In the genomic region with DNA sequence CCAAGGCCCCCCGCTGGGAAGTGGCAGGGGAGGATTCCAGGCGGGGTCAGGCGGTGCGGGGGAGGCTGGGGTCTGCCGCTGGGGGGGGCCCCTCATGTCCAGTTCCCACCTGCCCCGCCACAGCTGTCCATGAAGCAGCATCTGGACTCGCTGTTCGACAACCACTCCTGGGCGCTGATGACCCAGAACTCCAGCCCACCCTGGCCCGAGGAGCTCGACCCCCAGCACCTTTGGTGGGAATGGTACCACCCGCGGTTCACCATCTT, we compare ENCODE assay signal across 1 cellular context.
TF ChIP-seq lines count a peak whose summit lies in the region.

No MANE protein-coding gene starts in this region.

TF ChIP-seq in K562, 482 proteins besides CTCF, POLR2A, EP300 and RAD21:
- TF ChIP-seq ZBTB7A (IDR thresholded peaks at IDR 0.05; ENCODE audit: borderline replicate concordance, control insufficient read depth, low read depth, low read length), result 0 out of 2 replicates have a peak, but pooled peaks have one; percentile 53
